ENCODE assay signal across 26 cellular contexts in the genomic region with DNA sequence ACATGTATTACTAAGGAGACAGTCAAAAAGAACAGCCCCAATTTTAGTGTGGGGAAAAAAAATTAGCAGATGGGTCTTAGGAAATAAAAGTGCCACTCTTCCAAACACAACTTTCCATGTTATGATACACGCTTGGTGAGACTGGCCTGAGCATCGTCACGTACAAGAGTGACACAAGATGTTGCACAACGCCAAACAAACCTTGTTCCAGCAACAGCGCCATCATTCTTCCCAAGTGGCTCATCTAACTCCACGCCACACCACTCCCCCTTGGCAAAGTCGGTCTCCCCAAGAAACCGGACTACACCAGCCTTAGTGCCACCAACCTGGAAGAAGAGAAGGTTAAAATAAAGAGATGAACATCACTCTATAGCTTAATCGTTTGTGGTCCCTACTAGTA. TPM values are rescaled to one million over a fixed set of nuclear protein-coding genes. Genes with fewer than 3 reads are reported as not detected.
DNase-seq lines count a peak whose midpoint lies in the region; ATAC-seq and TF ChIP-seq lines count a peak whose summit lies in the region.
"Had no signal": no experiment of that assay in that cellular context is flagged by ENCODE, and none has a peak within 500 bp of the region (broad histone marks: within the 10 kb centered on the region; RNA-seq: fewer than 3 reads in every experiment).

No MANE protein-coding gene starts in this region.

- peak overlapping the region; percentile 33 for H3K27ac Mint-ChIP-seq in activated T-cell treated with anti-CD3 and anti-CD28 coated beads, Interleukin-2, amount 50 U/mL, for 72 hours
- no peak overlapping the region for H3K27ac Mint-ChIP-seq in activated T-helper 17 cell treated with anti-CD3 and anti-CD28 coated beads, Interleukin-2, amount 50 U/mL, for 72 hours
- H3K27ac Mint-ChIP-seq: B cell; CD8-positive, alpha-beta T cell had no signal

- intact Hi-C loops in psoas muscle (cut with DNase I): no loop called here

- no peaks in the 10 kb centered on the region for H3K9me3 ChIP-seq in psoas muscle
- H3K9me3 ChIP-seq: MG63 had no signal

- no peak for DNase-seq in activated T-cell treated with anti-CD3 and anti-CD28 coated beads, Interleukin-2, amount 50 U/mL, for 72 hours
- no peak for DNase-seq in activated T-cell treated with anti-CD3 and anti-CD28 coated beads, Interleukin-2, amount 50 U/mL, for 4 hours
- DNase-seq in fibroblast of gingiva (ENCODE audit: low read depth): peak; percentile 80
- peak; percentile 72 to 88 for DNase-seq in psoas muscle
- no peak for DNase-seq in LoVo (ENCODE audit: low spot score)
- DNase-seq in hippocampal formation (lab: John Stamatoyannopoulos, UW): no peak
- DNase-seq: 8988T; activated CD4-positive, alpha-beta T cell treated with anti-CD3 and anti-CD28 coated beads for 48 hours; activated naive CD4-positive, alpha-beta T cell treated with Interleukin-2 at 50 U/mL for 16 hours; activated T-cell treated with anti-CD3 and anti-CD28 coated beads, Interleukin-2, amount 50 U/mL, for 1 hour; amygdala; CD8-positive, alpha-beta T cell; DMS 273 treated with DMSO at 0.1 percent for 48 hours; foreskin melanocyte; MG63; NCI-H2029 treated with DMSO at 0.1 percent for 48 hours; NCI-H2227 treated with DMSO at 0.1 percent for 48 hours; NCI-H526 treated with DMSO at 0.1 percent for 48 hours; Right ventricle myocardium superior; small intestine; stimulated activated CD4-positive, alpha-beta T cell treated with anti-CD3 and anti-CD28 coated beads, Interleukin-2, amount 100 ng/mL, for 24 hours had no signal

- no peaks in the 10 kb centered on the region for H3K9me3 Mint-ChIP-seq in activated T-cell treated with anti-CD3 and anti-CD28 coated beads, Interleukin-2, amount 50 U/mL, for 72 hours
- H3K9me3 Mint-ChIP-seq in activated T-cell treated with anti-CD3 and anti-CD28 coated beads, Interleukin-2, amount 50 U/mL, for 4 hours: no peaks in the 10 kb centered on the region
- no peaks in the 10 kb centered on the region for H3K9me3 Mint-ChIP-seq in activated T-helper 17 cell treated with anti-CD3 and anti-CD28 coated beads, Interleukin-2, amount 50 U/mL, for 72 hours
- H3K9me3 Mint-ChIP-seq: CD8-positive, alpha-beta T cell had no signal

- H3K36me3 Mint-ChIP-seq in activated T-cell treated with anti-CD3 and anti-CD28 coated beads, Interleukin-2, amount 50 U/mL, for 72 hours (ENCODE audit: insufficient read depth in 2 of 2): peaks cover 6 to 15% of the 10 kb centered on the region in 2 donors
- H3K36me3 Mint-ChIP-seq in activated T-cell treated with anti-CD3 and anti-CD28 coated beads, Interleukin-2, amount 50 U/mL, for 4 hours (ENCODE audit: insufficient read depth): peaks cover 17% of the 10 kb centered on the region
- H3K36me3 Mint-ChIP-seq in activated T-helper 17 cell treated with anti-CD3 and anti-CD28 coated beads, Interleukin-2, amount 50 U/mL, for 72 hours (ENCODE audit: low read depth): peaks cover 79% of the 10 kb centered on the region

- no peaks in the 10 kb centered on the region for H3K27me3 ChIP-seq in psoas muscle (ENCODE audit: insufficient read depth in 3 of 3, low read length in 2 of 3)
- H3K27me3 ChIP-seq: MG63 had no signal

- H3K4me1 ChIP-seq in psoas muscle: peaks cover 53% of the 10 kb centered on the region

- H3K4me3 ChIP-seq in psoas muscle: no peak overlapping the region
- H3K4me3 ChIP-seq: K562, MG63 had no signal

- WGBS in psoas muscle, 3 donors: 30 to 50% (median 34%) methylated on average over 9 of the region's 9 CpGs

- no peak overlapping the region for H3K4me3 Mint-ChIP-seq in activated T-cell treated with anti-CD3 and anti-CD28 coated beads, Interleukin-2, amount 50 U/mL, for 72 hours
- H3K4me3 Mint-ChIP-seq in activated T-cell treated with anti-CD3 and anti-CD28 coated beads, Interleukin-2, amount 50 U/mL, for 4 hours: no peak overlapping the region
- H3K4me3 Mint-ChIP-seq in activated T-helper 17 cell treated with anti-CD3 and anti-CD28 coated beads, Interleukin-2, amount 50 U/mL, for 72 hours: no peak overlapping the region
- H3K4me3 Mint-ChIP-seq: B cell; CD8-positive, alpha-beta T cell had no signal

- H3K36me3 ChIP-seq in psoas muscle (ENCODE audit: insufficient read depth in 1 of 2, low read depth in 1 of 2): peaks cover 3 to 51% of the 10 kb centered on the region in 2 donors

- H3K4me1 Mint-ChIP-seq in activated T-cell treated with anti-CD3 and anti-CD28 coated beads, Interleukin-2, amount 50 U/mL, for 72 hours (ENCODE audit: low read depth): peaks cover 24% of the 10 kb centered on the region
- H3K4me1 Mint-ChIP-seq in activated T-cell treated with anti-CD3 and anti-CD28 coated beads, Interleukin-2, amount 50 U/mL, for 4 hours (ENCODE audit: low read depth): peaks cover 3% of the 10 kb centered on the region
- peaks cover 9% of the 10 kb centered on the region for H3K4me1 Mint-ChIP-seq in activated T-helper 17 cell treated with anti-CD3 and anti-CD28 coated beads, Interleukin-2, amount 50 U/mL, for 72 hours
- H3K4me1 Mint-ChIP-seq: B cell had no signal

- ATAC-seq in activated T-cell treated with anti-CD3 and anti-CD28 coated beads, Interleukin-2, amount 50 U/mL, for 72 hours (replicated peaks in 1 of 2): no peak
- no peak for ATAC-seq in activated T-cell treated with anti-CD3 and anti-CD28 coated beads, Interleukin-2, amount 50 U/mL, for 4 hours
- ATAC-seq in psoas muscle: peak; percentile 66 to 85 (median 83)
- ATAC-seq in HG03139 (IDR thresholded peaks at IDR 0.05; ENCODE audit: unreplicated experiment): no peak
- no peak for ATAC-seq in activated T-helper 17 cell treated with anti-CD3 and anti-CD28 coated beads, Interleukin-2, amount 50 U/mL, for 72 hours (replicated peaks)
- ATAC-seq: CD8-positive, alpha-beta T cell; K562 had no signal

- no peak for TF ChIP-seq CTCF in psoas muscle (IDR thresholded peaks at IDR 0.05)

- H3K27me3 Mint-ChIP-seq in activated T-cell treated with anti-CD3 and anti-CD28 coated beads, Interleukin-2, amount 50 U/mL, for 72 hours (ENCODE audit: low read depth): no peaks in the 10 kb centered on the region
- H3K27me3 Mint-ChIP-seq in activated T-cell treated with anti-CD3 and anti-CD28 coated beads, Interleukin-2, amount 50 U/mL, for 4 hours (ENCODE audit: low read depth): no peaks in the 10 kb centered on the region
- H3K27me3 Mint-ChIP-seq in activated T-helper 17 cell treated with anti-CD3 and anti-CD28 coated beads, Interleukin-2, amount 50 U/mL, for 72 hours: no peaks in the 10 kb centered on the region
- H3K27me3 Mint-ChIP-seq: B cell had no signal

- H3K27ac ChIP-seq in psoas muscle: peak overlapping the region; percentile 89
- H3K27ac ChIP-seq: VCaP had no signal

RNA-seq across cellular contexts. Expression of gene CLIP1, which starts 58.7 kb away (rescaled TPM):
- 100 to 1,000 TPM in 1 of 2 donors, 10 to 100 TPM in 1; 87.3 to 108 TPM for total RNA-seq in activated T-cell treated with anti-CD3 and anti-CD28 coated beads, Interleukin-2, amount 50 U/mL, for 72 hours
- total RNA-seq in activated T-cell treated with anti-CD3 and anti-CD28 coated beads, Interleukin-2, amount 50 U/mL, for 4 hours: 10 to 100 TPM; 52.6 to 61.1 (median 53.1) TPM
- total RNA-seq in psoas muscle: 100 to 1,000 TPM; 458 to 639 (median 574) TPM
- polyA plus RNA-seq in psoas muscle: 100 to 1,000 TPM; 235 to 290 (median 241) TPM
- total RNA-seq in activated T-helper 17 cell treated with anti-CD3 and anti-CD28 coated beads, Interleukin-2, amount 50 U/mL, for 72 hours: 10 to 100 TPM; 61.0 to 86.1 TPM

Comparison
In these comparisons a context has a peak if more than half of its experiments do, and no peak if none do; other contexts are left out.
1. ATAC-seq: peak in psoas muscle (4 of 4); none in activated T-cell treated with anti-CD3 and anti-CD28 coated beads, Interleukin-2, amount 50 U/mL, for 72 hours (0 of 2), activated T-cell treated with anti-CD3 and anti-CD28 coated beads, Interleukin-2, amount 50 U/mL, for 4 hours (0 of 2), HG03139 (single experiment) and activated T-helper 17 cell treated with anti-CD3 and anti-CD28 coated beads, Interleukin-2, amount 50 U/mL, for 72 hours (single experiment).
2. DNase-seq: peak in fibroblast of gingiva (single experiment) and psoas muscle (2 of 2); none in activated T-cell treated with anti-CD3 and anti-CD28 coated beads, Interleukin-2, amount 50 U/mL, for 72 hours (0 of 2), activated T-cell treated with anti-CD3 and anti-CD28 coated beads, Interleukin-2, amount 50 U/mL, for 4 hours (single experiment), LoVo (single experiment) and hippocampal formation (0 of 2).
3. RNA of gene CLIP1, which starts 58.7 kb away (total RNA-seq): 458 to 639 TPM in psoas muscle; 87.3 to 108 TPM in activated T-cell treated with anti-CD3 and anti-CD28 coated beads, Interleukin-2, amount 50 U/mL, for 72 hours, 61.0 to 86.1 TPM in activated T-helper 17 cell treated with anti-CD3 and anti-CD28 coated beads, Interleukin-2, amount 50 U/mL, for 72 hours and 52.6 to 61.1 TPM in activated T-cell treated with anti-CD3 and anti-CD28 coated beads, Interleukin-2, amount 50 U/mL, for 4 hours; every median in the first group is over 4 times any median in the second.